Comparison of ENCODE assay signal across 25 cellular contexts in genomic region chr4:152097371-152097770, GRCh38.
DNase-seq lines count a peak whose midpoint lies in the region; ATAC-seq lines count a peak whose summit lies in the region.
"Had no signal": no experiment of that assay in that cellular context is flagged by ENCODE, and none has a peak within 500 bp of the region (broad histone marks: within the 10 kb centered on the region; RNA-seq: fewer than 3 reads in every experiment).

No MANE protein-coding gene starts in this region.

- H3K27me3 Mint-ChIP-seq in activated naive CD4-positive, alpha-beta T cell treated with anti-CD3 and anti-CD28 coated beads for 36 hours (ENCODE audit: low read depth): no peaks in the 10 kb centered on the region
- no peaks in the 10 kb centered on the region for H3K27me3 Mint-ChIP-seq in CD4-positive, alpha-beta memory T cell
- H3K27me3 Mint-ChIP-seq in activated CD4-positive, alpha-beta memory T cell treated with anti-CD3 and anti-CD28 coated beads, Interleukin-2, amount 10 ng/mL, durations not matched to agents 7 days and 5 days: no peaks in the 10 kb centered on the region
- no peaks in the 10 kb centered on the region for H3K27me3 Mint-ChIP-seq in naive thymus-derived CD4-positive, alpha-beta T cell

- POLR2A ChIA-PET in CD4-positive, alpha-beta memory T cell (lab: Charles Lee; ENCODE audit: partially characterized antibody): interaction anchor here (0.8 to 7.3 kb wide), 3 partner anchors 8 to 86 kb away, joined by 7 to 97 read pairs (median 8); no protein-coding TSS in a partner anchor
- POLR2A ChIA-PET in activated CD4-positive, alpha-beta memory T cell treated with anti-CD3 and anti-CD28 coated beads, Interleukin-2, amount 10 ng/mL, durations not matched to agents 7 days and 5 days (lab: Charles Lee): no interaction called here
- POLR2A ChIA-PET in naive thymus-derived CD4-positive, alpha-beta T cell (lab: Charles Lee): interaction anchor here (0.6 to 3.1 kb wide), 4 partner anchors 10 to 224 kb away, joined by 3 to 15 read pairs (median 4); no protein-coding TSS in a partner anchor

- ATAC-seq in naive thymus-derived CD4-positive, alpha-beta T cell: no peak
- ATAC-seq in GM21381 (IDR thresholded peaks at IDR 0.05; ENCODE audit: unreplicated experiment): no peak
- ATAC-seq: GM23338, left lobe of liver, Panc1 had no signal

- no peaks in the 10 kb centered on the region for H3K36me3 ChIP-seq in CD4-positive, alpha-beta memory T cell (ENCODE audit: insufficient read depth, low read length)
- H3K36me3 ChIP-seq in naive thymus-derived CD4-positive, alpha-beta T cell (ENCODE audit: control insufficient read depth in 2 of 3, insufficient read depth in 3 of 3, low read length in 3 of 3): no peaks in the 10 kb centered on the region
- H3K36me3 ChIP-seq: right atrium auricular region, stomach had no signal

- H3K9me3 Mint-ChIP-seq in activated naive CD4-positive, alpha-beta T cell treated with anti-CD3 and anti-CD28 coated beads for 36 hours: no peaks in the 10 kb centered on the region
- H3K9me3 Mint-ChIP-seq in CD4-positive, alpha-beta memory T cell: peaks cover 0 to 4% (median 0%) of the 10 kb centered on the region in 8 donors
- H3K9me3 Mint-ChIP-seq in activated CD4-positive, alpha-beta memory T cell treated with anti-CD3 and anti-CD28 coated beads, Interleukin-2, amount 10 ng/mL, durations not matched to agents 7 days and 5 days: no peaks in the 10 kb centered on the region
- H3K9me3 Mint-ChIP-seq in naive thymus-derived CD4-positive, alpha-beta T cell: peaks cover 0 to 7% (median 0%) of the 10 kb centered on the region in 11 donors
- H3K9me3 Mint-ChIP-seq: GM23338, HFFc6 had no signal

- H3K4me1 Mint-ChIP-seq in activated naive CD4-positive, alpha-beta T cell treated with anti-CD3 and anti-CD28 coated beads for 36 hours (ENCODE audit: low read depth): peaks cover 82% of the 10 kb centered on the region
- H3K4me1 Mint-ChIP-seq in CD4-positive, alpha-beta memory T cell: peaks cover 75 to 96% (median 85%) of the 10 kb centered on the region in 4 donors
- peaks cover 75% of the 10 kb centered on the region for H3K4me1 Mint-ChIP-seq in activated CD4-positive, alpha-beta memory T cell treated with anti-CD3 and anti-CD28 coated beads, Interleukin-2, amount 10 ng/mL, durations not matched to agents 7 days and 5 days
- H3K4me1 Mint-ChIP-seq in naive thymus-derived CD4-positive, alpha-beta T cell: peaks cover 62 to 95% (median 93%) of the 10 kb centered on the region in 7 donors

- H3K4me3 Mint-ChIP-seq in activated naive CD4-positive, alpha-beta T cell treated with anti-CD3 and anti-CD28 coated beads for 36 hours: no peak overlapping the region
- H3K4me3 Mint-ChIP-seq in CD4-positive, alpha-beta memory T cell: peak overlapping the region in 7 of 8 donors; percentile 6 to 71 (median 52)
- H3K4me3 Mint-ChIP-seq in activated CD4-positive, alpha-beta memory T cell treated with anti-CD3 and anti-CD28 coated beads, Interleukin-2, amount 10 ng/mL, durations not matched to agents 7 days and 5 days: no peak overlapping the region
- peak overlapping the region in 7 of 10 donors; percentile 14 to 58 (median 30) for H3K4me3 Mint-ChIP-seq in naive thymus-derived CD4-positive, alpha-beta T cell
- H3K4me3 Mint-ChIP-seq: GM23338, HFFc6 had no signal

- no peak for DNase-seq in activated naive CD4-positive, alpha-beta T cell treated with anti-CD3 and anti-CD28 coated beads for 36 hours
- no peak for DNase-seq in activated naive CD4-positive, alpha-beta T cell treated with Interleukin-2 at 50 U/mL for 16 hours
- DNase-seq in CD4-positive, alpha-beta memory T cell: no peak
- DNase-seq in activated CD4-positive, alpha-beta memory T cell treated with anti-CD3 and anti-CD28 coated beads, Interleukin-2, amount 10 ng/mL, durations not matched to agents 7 days and 5 days: no peak
- no peak for DNase-seq in naive thymus-derived CD4-positive, alpha-beta T cell
- DNase-seq in DMS79 treated with DMSO at 0.1 percent for 48 hours (lab: John Stamatoyannopoulos, UW): no peak
- DNase-seq: activated CD4-positive, alpha-beta T cell treated with anti-CD3 and anti-CD28 coated beads for 48 hours; caudate nucleus; cortex of kidney; DMS79; GF-D8; HFFc6; IMR-90; NCI-H146; NCI-H446; NCI-H748 treated with DMSO at 0.1 percent for 48 hours; Right ventricle myocardium superior; small intestine; stomach; T1000 had no signal

- H3K27ac Mint-ChIP-seq in activated naive CD4-positive, alpha-beta T cell treated with anti-CD3 and anti-CD28 coated beads for 36 hours: peak overlapping the region; percentile 33
- H3K27ac Mint-ChIP-seq in CD4-positive, alpha-beta memory T cell: peak overlapping the region; percentile 93 to 98 (median 96)
- peak overlapping the region; percentile 25 for H3K27ac Mint-ChIP-seq in activated CD4-positive, alpha-beta memory T cell treated with anti-CD3 and anti-CD28 coated beads, Interleukin-2, amount 10 ng/mL, durations not matched to agents 7 days and 5 days
- peak overlapping the region; percentile 82 to 99 (median 97) for H3K27ac Mint-ChIP-seq in naive thymus-derived CD4-positive, alpha-beta T cell
- H3K27ac Mint-ChIP-seq: GM23338, HFFc6 had no signal

- intact Hi-C loops in activated naive CD4-positive, alpha-beta T cell treated with anti-CD3 and anti-CD28 coated beads for 36 hours (cut with micrococcal nuclease): no loop called here
- intact Hi-C loops in CD4-positive, alpha-beta memory T cell (cut with micrococcal nuclease): no loop called here
- intact Hi-C loops in naive thymus-derived CD4-positive, alpha-beta T cell (cut with micrococcal nuclease): no loop called here

- H3K27me3 ChIP-seq in CD4-positive, alpha-beta memory T cell (ENCODE audit: insufficient read depth, low read length): no peaks in the 10 kb centered on the region
- no peaks in the 10 kb centered on the region for H3K27me3 ChIP-seq in naive thymus-derived CD4-positive, alpha-beta T cell (ENCODE audit: control insufficient read depth in 2 of 2, insufficient read depth in 2 of 2, low read length in 2 of 2)
- H3K27me3 ChIP-seq: right atrium auricular region, stomach had no signal

- CTCF ChIA-PET in activated naive CD4-positive, alpha-beta T cell treated with anti-CD3 and anti-CD28 coated beads for 36 hours (lab: Charles Lee): no interaction called here
- CTCF ChIA-PET in CD4-positive, alpha-beta memory T cell (lab: Charles Lee; ENCODE audit: partially characterized antibody): interaction anchor here (0.6 to 2.4 kb wide), 6 partner anchors 7 to 158 kb away, joined by 3 to 11 read pairs (median 3); no protein-coding TSS in a partner anchor
- CTCF ChIA-PET in activated CD4-positive, alpha-beta memory T cell treated with anti-CD3 and anti-CD28 coated beads, Interleukin-2, amount 10 ng/mL, durations not matched to agents 7 days and 5 days (lab: Charles Lee): no interaction called here
- CTCF ChIA-PET in naive thymus-derived CD4-positive, alpha-beta T cell (lab: Charles Lee): no interaction called here

- H3K4me3 ChIP-seq in CD4-positive, alpha-beta memory T cell (ENCODE audit: low read length in 2 of 2): no peak overlapping the region
- H3K4me3 ChIP-seq in naive thymus-derived CD4-positive, alpha-beta T cell (ENCODE audit: low read length): no peak overlapping the region
- H3K4me3 ChIP-seq: GM23338, right atrium auricular region, stomach had no signal

- H3K4me1 ChIP-seq in CD4-positive, alpha-beta memory T cell (ENCODE audit: insufficient read depth, low read length): peaks cover 89% of the 10 kb centered on the region
- peaks cover 71 to 86% of the 10 kb centered on the region in 2 donors for H3K4me1 ChIP-seq in naive thymus-derived CD4-positive, alpha-beta T cell (ENCODE audit: control insufficient read depth in 2 of 2, insufficient read depth in 2 of 2, low read length in 2 of 2)
- H3K4me1 ChIP-seq: right atrium auricular region had no signal

- H3K36me3 Mint-ChIP-seq in activated naive CD4-positive, alpha-beta T cell treated with anti-CD3 and anti-CD28 coated beads for 36 hours (ENCODE audit: low read depth): no peaks in the 10 kb centered on the region
- H3K36me3 Mint-ChIP-seq in CD4-positive, alpha-beta memory T cell: peaks cover 9 to 13% of the 10 kb centered on the region in 2 donors
- H3K36me3 Mint-ChIP-seq in activated CD4-positive, alpha-beta memory T cell treated with anti-CD3 and anti-CD28 coated beads, Interleukin-2, amount 10 ng/mL, durations not matched to agents 7 days and 5 days (ENCODE audit: low read depth): peaks cover 19% of the 10 kb centered on the region
- H3K36me3 Mint-ChIP-seq in naive thymus-derived CD4-positive, alpha-beta T cell: peaks cover 0 to 37% (median 0%) of the 10 kb centered on the region in 5 donors

- no peaks in the 10 kb centered on the region for H3K9me3 ChIP-seq in CD4-positive, alpha-beta memory T cell (ENCODE audit: control insufficient read depth in 1 of 2, low read length in 2 of 2)
- no peaks in the 10 kb centered on the region for H3K9me3 ChIP-seq in naive thymus-derived CD4-positive, alpha-beta T cell (ENCODE audit: control insufficient read depth in 2 of 3, low read length in 3 of 3)
- H3K9me3 ChIP-seq: right atrium auricular region, stomach had no signal

- peak overlapping the region; percentile 78 for H3K27ac ChIP-seq in CD4-positive, alpha-beta memory T cell (ENCODE audit: low read depth, low read length)
- H3K27ac ChIP-seq in naive thymus-derived CD4-positive, alpha-beta T cell (ENCODE audit: low read depth, low read length): peak overlapping the region; percentile 89
- H3K27ac ChIP-seq: right atrium auricular region, stomach had no signal

Comparison
In these comparisons a context has a peak if more than half of its experiments do, and no peak if none do; other contexts are left out.
1. H3K27ac Mint-ChIP-seq: peak in every context shown above with its lines; median percentile 97 in naive thymus-derived CD4-positive, alpha-beta T cell; 96 in CD4-positive, alpha-beta memory T cell; 33 in activated naive CD4-positive, alpha-beta T cell treated with anti-CD3 and anti-CD28 coated beads for 36 hours; 25 in activated CD4-positive, alpha-beta memory T cell treated with anti-CD3 and anti-CD28 coated beads, Interleukin-2, amount 10 ng/mL, durations not matched to agents 7 days and 5 days.
2. H3K4me3 Mint-ChIP-seq: peak in CD4-positive, alpha-beta memory T cell (7 of 8) and naive thymus-derived CD4-positive, alpha-beta T cell (7 of 10); none in activated naive CD4-positive, alpha-beta T cell treated with anti-CD3 and anti-CD28 coated beads for 36 hours (single experiment) and activated CD4-positive, alpha-beta memory T cell treated with anti-CD3 and anti-CD28 coated beads, Interleukin-2, amount 10 ng/mL, durations not matched to agents 7 days and 5 days (single experiment).